Comparison of ENCODE assay signal across 8 cellular contexts in genomic region chr17:29390856-29391631, GRCh38. TPM values are rescaled to one million over a fixed set of nuclear protein-coding genes. Genes with fewer than 3 reads are reported as not detected.
DNase-seq lines count a peak whose midpoint lies in the region; ATAC-seq and TF ChIP-seq lines count a peak whose summit lies in the region.

No MANE protein-coding gene starts in this region.

- H2AFZ ChIP-seq in neural progenitor cell (replicated peaks): peak overlapping the region; percentile 82

- no peaks in the 10 kb centered on the region for H3K9me3 ChIP-seq in neural progenitor cell (ENCODE audit: low read depth)

- peak overlapping the region; percentile 97 for H3K27ac Mint-ChIP-seq in neural progenitor cell

- H3K4me3 ChIP-seq in foreskin fibroblast (ENCODE audit: low read depth in 1 of 2, low read length in 2 of 2) (peak overlapping the region; percentile 94 to 96), neural progenitor cell (peak overlapping the region; percentile 99)

- H3K36me3 Mint-ChIP-seq in neural progenitor cell: peaks cover 7% of the 10 kb centered on the region

- TF ChIP-seq CTCF in foreskin fibroblast (IDR thresholded peaks at IDR 0.05; ENCODE audit: low read depth, low read length): no peak
- no peak for TF ChIP-seq CTCF in neural progenitor cell (IDR thresholded peaks at IDR 0.05)

- DNase-seq in CMK (ENCODE audit: low read depth) (peak; percentile 39), NCI-H146 treated with DMSO at 0.1 percent for 48 hours (lab: John Stamatoyannopoulos, UW; ENCODE audit: unreplicated experiment) (peak; percentile 7), foreskin fibroblast (peak in 1 of 2 donors; percentile 50), neural progenitor cell (ENCODE audit: low spot score) (peak; percentile 72), A172 (ENCODE audit: low spot score) (no peak)
- DNase-seq in activated CD8-positive, alpha-beta memory T cell treated with anti-CD3 and anti-CD28 coated beads, Interleukin-2, amount 50 U/mL, for 48 hours: peak; percentile 64
- no peak for DNase-seq in effector CD8-positive, alpha-beta T cell (lab: John Stamatoyannopoulos, UW)

- H3F3A ChIP-seq in neural progenitor cell (ENCODE audit: low read depth): peaks cover 16% of the 10 kb centered on the region

- H3K9ac ChIP-seq in neural progenitor cell: peak overlapping the region; percentile 99

- H3K79me2 ChIP-seq in neural progenitor cell (ENCODE audit: low read depth): peaks cover 59% of the 10 kb centered on the region

- no peaks in the 10 kb centered on the region for H3K9me3 Mint-ChIP-seq in neural progenitor cell

- peaks cover 47% of the 10 kb centered on the region for H3K4me1 Mint-ChIP-seq in neural progenitor cell

- H3K4me2 ChIP-seq in neural progenitor cell: peak overlapping the region; percentile 79

- H4K20me1 ChIP-seq in neural progenitor cell (ENCODE audit: low read depth): peaks cover 50% of the 10 kb centered on the region

- peaks cover 29% of the 10 kb centered on the region for H3K4me1 ChIP-seq in neural progenitor cell

- no peaks in the 10 kb centered on the region for H3K27me3 ChIP-seq in neural progenitor cell

- peaks cover 8% of the 10 kb centered on the region for H3K27me3 Mint-ChIP-seq in neural progenitor cell (ENCODE audit: insufficient read depth, low read depth)

- H3K27ac ChIP-seq in neural progenitor cell: peak overlapping the region; percentile 98

- H3K4me3 Mint-ChIP-seq in neural progenitor cell: peak overlapping the region; percentile 99

- peak; percentile 2 for ATAC-seq in GM21529 (IDR thresholded peaks at IDR 0.05; ENCODE audit: unreplicated experiment)

- no peaks in the 10 kb centered on the region for H3K36me3 ChIP-seq in neural progenitor cell

RNA-seq across cellular contexts. Expression of gene TAOK1, which starts 0.9 kb away (rescaled TPM):
- total RNA-seq in neural progenitor cell (ENCODE audit: low replicate concordance): 83.9 and 125 TPM in 2 replicates
- 46.6 and 64.3 TPM in 2 replicates for total RNA-seq in A172 (2014; rRNA removed; shearing (Covaris generic))

Comparison
In these comparisons a context has a peak if more than half of its experiments do, and no peak if none do; other contexts are left out.
1. DNase-seq: peak in CMK (single experiment), NCI-H146 treated with DMSO at 0.1 percent for 48 hours (single experiment), activated CD8-positive, alpha-beta memory T cell treated with anti-CD3 and anti-CD28 coated beads, Interleukin-2, amount 50 U/mL, for 48 hours (single experiment) and neural progenitor cell (single experiment); none in effector CD8-positive, alpha-beta T cell (single experiment) and A172 (single experiment).